ENCODE assay signal across 8 cellular contexts in the genomic region with DNA sequence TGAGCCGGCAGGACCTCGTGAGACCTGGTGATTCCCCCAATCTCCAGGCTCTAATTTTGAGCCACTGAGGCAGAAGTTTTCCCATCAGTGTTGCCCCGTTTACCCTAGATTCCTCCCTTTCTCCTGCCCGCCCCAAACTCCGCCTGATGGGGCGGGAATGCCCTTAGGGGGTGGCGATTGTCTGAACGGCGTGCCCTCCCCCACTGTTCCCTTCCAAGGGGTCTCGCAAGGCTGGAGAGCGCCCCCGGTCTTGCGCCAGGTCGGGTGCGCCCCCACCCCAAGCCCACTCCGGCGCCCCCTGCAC. TPM values are rescaled to one million over a fixed set of nuclear protein-coding genes. Genes with fewer than 3 reads are reported as not detected.
DNase-seq lines count a peak whose midpoint lies in the region; ATAC-seq and TF ChIP-seq lines count a peak whose summit lies in the region.

No MANE protein-coding gene starts in this region.

- peak overlapping the region; percentile 46 for H3K27ac ChIP-seq in brain microvascular endothelial cell

- H3K36me3 Mint-ChIP-seq in Caco-2 (ENCODE audit: insufficient read depth, unreplicated experiment) = peaks cover 23% of the 10 kb centered on the region

- peak overlapping the region; percentile 85 for H3K4me3 Mint-ChIP-seq in Caco-2 (ENCODE audit: unreplicated experiment)

- POLR2A ChIA-PET in Caco-2 (lab: Charles Lee) = interaction anchor here (1.2 kb wide), 1 partner anchor 174 kb away, joined by 4 read pairs; no protein-coding TSS in a partner anchor

- DNase-seq in Caco-2 (peak in 1 of 2 experiments; percentile 60), Kasumi-1 (lab: John Stamatoyannopoulos, UW) (peak; percentile 50 to 61), brain microvascular endothelial cell (no peak), left colon (peak in 1 of 2 donors; percentile 29), superior temporal gyrus (ENCODE audit: extremely low spot score) (peak; percentile 68), cerebellum (ENCODE audit: low spot score) (no peak), germinal center (ENCODE audit: low spot score) (no peak)

- H3K36me3 ChIP-seq in Caco-2 (ENCODE audit: control insufficient read depth, insufficient read depth, low read length) (no peaks in the 10 kb centered on the region), brain microvascular endothelial cell (replicated peaks) (no peaks in the 10 kb centered on the region)

- CTCF ChIA-PET in Caco-2 (lab: Charles Lee) = interaction anchor here (0.8 to 2.4 kb wide), 16 partner anchors 9 to 490 kb away, joined by 3 to 22 read pairs (median 4); no protein-coding TSS in a partner anchor

- H3K9me3 Mint-ChIP-seq in Caco-2 (ENCODE audit: unreplicated experiment) = no peaks in the 10 kb centered on the region

- peak overlapping the region; percentile 55 for H3K27ac Mint-ChIP-seq in Caco-2 (ENCODE audit: unreplicated experiment)

- H3K27me3 Mint-ChIP-seq in Caco-2 (ENCODE audit: insufficient read depth, unreplicated experiment) = no peaks in the 10 kb centered on the region

- H3K4me3 ChIP-seq in Caco-2 (ENCODE audit: low read depth, low read length) (peak overlapping the region; percentile 97), brain microvascular endothelial cell (ENCODE audit: low read depth, low read length) (peak overlapping the region; percentile 82)

- in situ Hi-C loops in brain microvascular endothelial cell (cut with HindIII; ENCODE audit: low pct_ligation_motif_present, low sequenced_read_pairs) = no loop called here

- TSS peak; percentile 53 for BruUV-seq in Caco-2 (replicated peaks; lab: Mats Ljungman, UMichigan)

- no peaks in the 10 kb centered on the region for H3K27me3 ChIP-seq in Caco-2 (replicated peaks; ENCODE audit: control insufficient read depth, insufficient read depth, low read length)
- no peaks in the 10 kb centered on the region for H3K27me3 ChIP-seq in brain microvascular endothelial cell (replicated peaks)

- intact Hi-C loops in Caco-2 (cut with micrococcal nuclease; ENCODE audit: unreplicated experiment) = loop anchor here (5.0 kb wide), 2 partner anchors 64 to 1026 kb away; no protein-coding TSS in a partner anchor
- intact Hi-C loops in left colon (cut with DNase I, micrococcal nuclease) = no loop called here

- no peaks in the 10 kb centered on the region for H3K9me3 ChIP-seq in Caco-2

- ATAC-seq in GM21526 (IDR thresholded peaks at IDR 0.05; ENCODE audit: low FRiP score, unreplicated experiment) = peak; percentile 23
- peak; percentile 42 for ATAC-seq in left colon

- TF ChIP-seq CTCF in Caco-2 (IDR thresholded peaks at IDR 0.05; ENCODE audit: insufficient read depth in 1 of 2, low read depth in 1 of 2, low read length in 1 of 2, severe bottlenecking in 1 of 2, unreplicated experiment in 1 of 2) (peak in 1 of 2 experiments; percentile 4), brain microvascular endothelial cell (IDR thresholded peaks at IDR 0.05; ENCODE audit: low read depth, low read length, missing control alignments) (no peak)

- 0 out of 2 replicates have a peak, but pooled peaks cover 7% of the 10 kb centered on the region for H3K4me1 ChIP-seq in Caco-2

- H3K4me1 Mint-ChIP-seq in Caco-2 (ENCODE audit: low read depth, unreplicated experiment) = peaks cover 21% of the 10 kb centered on the region

RNA-seq across cellular contexts. Expression of a gene that starts 0.5 kb away (rescaled TPM):
- total RNA-seq in Caco-2 (2022) (25.4 and 25.6 TPM in 2 replicates), left colon (10 to 100 TPM; 16.4 to 17.9 TPM), cerebellum (12.9 TPM)

Comparison
In these comparisons a context has a peak if more than half of its experiments do, and no peak if none do; other contexts are left out.
1. DNase-seq: peak in Kasumi-1 (2 of 2) and superior temporal gyrus (single experiment); none in brain microvascular endothelial cell (single experiment), cerebellum (single experiment) and germinal center (single experiment).